Comparison of ENCODE assay signal across 10 cellular contexts in the genomic region with DNA sequence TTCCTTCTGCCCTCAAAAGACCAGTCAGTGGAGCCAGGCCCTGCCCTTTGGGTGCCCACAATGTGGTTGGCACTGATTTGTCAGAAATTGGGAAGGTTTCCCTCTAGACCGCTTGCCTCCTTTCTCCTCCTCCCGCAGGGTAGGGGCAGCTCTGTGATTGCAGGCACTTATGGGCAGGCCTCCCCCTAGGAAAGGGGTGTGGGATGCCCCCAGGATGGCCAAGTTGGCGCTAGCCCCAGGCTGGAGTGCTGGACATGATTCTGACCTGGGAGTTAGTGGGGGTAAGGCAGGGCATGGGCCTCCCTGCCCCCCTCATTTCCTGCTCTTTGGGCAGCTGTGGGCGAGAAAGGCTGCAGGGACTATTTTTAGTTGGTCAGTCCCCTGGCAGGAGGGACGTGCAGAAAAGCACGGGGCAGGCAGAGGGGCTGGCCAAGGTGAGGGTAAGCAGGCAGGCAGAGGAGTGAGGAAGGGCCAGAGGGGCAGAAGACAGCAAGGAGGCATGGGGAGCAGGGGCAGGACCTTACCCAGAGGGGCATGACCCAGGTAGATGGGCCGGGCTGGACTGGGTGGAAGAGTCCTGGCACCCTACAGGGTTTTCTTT. TPM values are rescaled to one million over a fixed set of nuclear protein-coding genes. Genes with fewer than 3 reads are reported as not detected.
DNase-seq lines count a peak whose midpoint lies in the region; ATAC-seq lines count a peak whose summit lies in the region.
"Had no signal": no experiment of that assay in that cellular context is flagged by ENCODE, and none has a peak within 500 bp of the region (broad histone marks: within the 10 kb centered on the region; RNA-seq: fewer than 3 reads in every experiment).

No MANE protein-coding gene starts in this region.

- H3K27me3 Mint-ChIP-seq in activated naive CD8-positive, alpha-beta T cell treated with anti-CD3 and anti-CD28 coated beads, Interleukin-2, amount 10 ng/mL, durations not matched to agents 7 days and 5 days: no peaks in the 10 kb centered on the region
- no peaks in the 10 kb centered on the region for H3K27me3 Mint-ChIP-seq in activated naive CD8-positive, alpha-beta T cell treated with anti-CD3 and anti-CD28 coated beads for 36 hours

- H3K27ac Mint-ChIP-seq in activated naive CD8-positive, alpha-beta T cell treated with anti-CD3 and anti-CD28 coated beads, Interleukin-2, amount 10 ng/mL, durations not matched to agents 7 days and 5 days: peak overlapping the region; percentile 15
- no peak overlapping the region for H3K27ac Mint-ChIP-seq in activated naive CD8-positive, alpha-beta T cell treated with anti-CD3 and anti-CD28 coated beads for 36 hours

- no peak for DNase-seq in activated naive CD8-positive, alpha-beta T cell treated with anti-CD3 and anti-CD28 coated beads, Interleukin-2, amount 10 ng/mL, durations not matched to agents 7 days and 5 days
- no peak for DNase-seq in activated naive CD8-positive, alpha-beta T cell treated with anti-CD3 and anti-CD28 coated beads for 36 hours
- DNase-seq in cerebellar cortex (ENCODE audit: low spot score): peak; percentile 57
- DNase-seq in aorta: peak in 1 of 2 donors; percentile 90
- no peak for DNase-seq in NCI-H2107 (lab: John Stamatoyannopoulos, UW)
- DNase-seq: activated effector memory CD4-positive, alpha-beta T cell treated with Interleukin-2 at 50 U/mL for 16 hours; SHP77 treated with DMSO at 0.1 percent for 48 hours had no signal

- POLR2A ChIA-PET in activated naive CD8-positive, alpha-beta T cell treated with anti-CD3 and anti-CD28 coated beads, Interleukin-2, amount 10 ng/mL, durations not matched to agents 7 days and 5 days (lab: Charles Lee): interaction anchor here (0.7 kb wide), 1 partner anchor 11 kb away, joined by 3 read pairs; no protein-coding TSS in a partner anchor

- no peaks in the 10 kb centered on the region for H3K9me3 Mint-ChIP-seq in activated naive CD8-positive, alpha-beta T cell treated with anti-CD3 and anti-CD28 coated beads, Interleukin-2, amount 10 ng/mL, durations not matched to agents 7 days and 5 days
- no peaks in the 10 kb centered on the region for H3K9me3 Mint-ChIP-seq in activated naive CD8-positive, alpha-beta T cell treated with anti-CD3 and anti-CD28 coated beads for 36 hours

- peaks cover 71 to 96% of the 10 kb centered on the region in 2 donors for H3K4me1 ChIP-seq in muscle layer of duodenum (ENCODE audit: control insufficient read depth in 1 of 2, insufficient read depth in 2 of 2, low read length in 2 of 2)
- H3K4me1 ChIP-seq in aorta (ENCODE audit: control insufficient read depth in 1 of 2, insufficient read depth in 2 of 2, low read length in 2 of 2): peaks cover 5 to 15% of the 10 kb centered on the region in 2 donors

- H3K4me3 Mint-ChIP-seq in activated naive CD8-positive, alpha-beta T cell treated with anti-CD3 and anti-CD28 coated beads, Interleukin-2, amount 10 ng/mL, durations not matched to agents 7 days and 5 days: no peak overlapping the region
- no peak overlapping the region for H3K4me3 Mint-ChIP-seq in activated naive CD8-positive, alpha-beta T cell treated with anti-CD3 and anti-CD28 coated beads for 36 hours

- no peaks in the 10 kb centered on the region for H3K27me3 ChIP-seq in muscle layer of duodenum (ENCODE audit: low read depth, low read length)
- no peaks in the 10 kb centered on the region for H3K27me3 ChIP-seq in aorta (ENCODE audit: control insufficient read depth in 1 of 2, insufficient read depth in 2 of 2, low read length in 1 of 2)

- 0 to 3% methylated on average over 6 to 7 of the region's 7 CpGs for WGBS in aorta, 2 donors

- intact Hi-C loops in aorta (cut with DNase I): no loop called here

- no peaks in the 10 kb centered on the region for H3K36me3 Mint-ChIP-seq in activated naive CD8-positive, alpha-beta T cell treated with anti-CD3 and anti-CD28 coated beads, Interleukin-2, amount 10 ng/mL, durations not matched to agents 7 days and 5 days
- H3K36me3 Mint-ChIP-seq in activated naive CD8-positive, alpha-beta T cell treated with anti-CD3 and anti-CD28 coated beads for 36 hours: peaks cover 1% of the 10 kb centered on the region

- H3K27ac ChIP-seq in muscle layer of duodenum (ENCODE audit: low read length) (peak overlapping the region; percentile 64), aorta (ENCODE audit: low read depth in 1 of 2, low read length in 2 of 2) (peak overlapping the region; percentile 53 to 90)

- ATAC-seq in activated naive CD8-positive, alpha-beta T cell treated with anti-CD3 and anti-CD28 coated beads, Interleukin-2, amount 10 ng/mL, durations not matched to agents 7 days and 5 days (ENCODE audit: low read depth): no peak
- ATAC-seq in aorta (ENCODE audit: low FRiP score) (peak; percentile 65), GM18861 (IDR thresholded peaks at IDR 0.05; ENCODE audit: unreplicated experiment) (no peak), HG02870 (IDR thresholded peaks at IDR 0.05; ENCODE audit: unreplicated experiment) (no peak)

- peaks cover 64% of the 10 kb centered on the region for H3K4me1 Mint-ChIP-seq in activated naive CD8-positive, alpha-beta T cell treated with anti-CD3 and anti-CD28 coated beads, Interleukin-2, amount 10 ng/mL, durations not matched to agents 7 days and 5 days
- peaks cover 67% of the 10 kb centered on the region for H3K4me1 Mint-ChIP-seq in activated naive CD8-positive, alpha-beta T cell treated with anti-CD3 and anti-CD28 coated beads for 36 hours

- H3K36me3 ChIP-seq in muscle layer of duodenum (ENCODE audit: control insufficient read depth in 1 of 2, insufficient read depth in 2 of 2, low read length in 2 of 2) (no peaks in the 10 kb centered on the region), aorta (ENCODE audit: control insufficient read depth in 1 of 2, insufficient read depth in 2 of 2, low read length in 1 of 2) (no peaks in the 10 kb centered on the region)

- H3K9me3 ChIP-seq in muscle layer of duodenum (ENCODE audit: control insufficient read depth in 1 of 2, low read length in 2 of 2) (no peaks in the 10 kb centered on the region), aorta (ENCODE audit: control insufficient read depth, low read length) (no peaks in the 10 kb centered on the region)

- H3K4me3 ChIP-seq in muscle layer of duodenum (ENCODE audit: low read depth in 1 of 2, low read length in 2 of 2): peak overlapping the region in 1 of 2 donors; percentile 10
- H3K4me3 ChIP-seq in aorta (ENCODE audit: low read length in 2 of 2): no peak overlapping the region

RNA-seq across cellular contexts. Expression of gene RARA, which starts 3.3 kb away (rescaled TPM):
- 10 to 100 TPM; 51.7 to 53.6 TPM for total RNA-seq in activated naive CD8-positive, alpha-beta T cell treated with anti-CD3 and anti-CD28 coated beads, Interleukin-2, amount 10 ng/mL, durations not matched to agents 7 days and 5 days
- total RNA-seq in activated naive CD8-positive, alpha-beta T cell treated with anti-CD3 and anti-CD28 coated beads for 36 hours: 10 to 100 TPM; 31.2 to 33.3 TPM
- total RNA-seq in aorta: 10 to 100 TPM; 52.7 to 88.3 TPM
- 10 to 100 TPM; 10.6 to 25.6 TPM for polyA plus RNA-seq in aorta

RNA-seq across cellular contexts. Expression of gene CDC6, which starts 24.6 kb away (rescaled TPM):
- 10 to 100 TPM; 67.9 to 75.2 TPM for total RNA-seq in activated naive CD8-positive, alpha-beta T cell treated with anti-CD3 and anti-CD28 coated beads, Interleukin-2, amount 10 ng/mL, durations not matched to agents 7 days and 5 days
- total RNA-seq in activated naive CD8-positive, alpha-beta T cell treated with anti-CD3 and anti-CD28 coated beads for 36 hours: 100 to 1,000 TPM; 144 to 149 TPM
- total RNA-seq in aorta: 1 to 10 TPM; 1.7 to 2.5 TPM
- 1 to 10 TPM in 1 of 2 donors, under 1 TPM in 1; 0.38 to 1.6 TPM for polyA plus RNA-seq in aorta

RNA-seq across cellular contexts. Expression of gene GJD3, which starts 52.3 kb away (rescaled TPM):
- under 1 TPM in 1 of 2 experiments, not detected in 1; 0.48 TPM for total RNA-seq in activated naive CD8-positive, alpha-beta T cell treated with anti-CD3 and anti-CD28 coated beads, Interleukin-2, amount 10 ng/mL, durations not matched to agents 7 days and 5 days
- total RNA-seq in activated naive CD8-positive, alpha-beta T cell treated with anti-CD3 and anti-CD28 coated beads for 36 hours: not detected
- total RNA-seq in aorta: 1 to 10 TPM; 1.8 to 2.2 TPM
- polyA plus RNA-seq in aorta: not detected

Comparison
In these comparisons a context has a peak if more than half of its experiments do, and no peak if none do; other contexts are left out.
1. RNA of gene CDC6, which starts 24.6 kb away (total RNA-seq): 144 to 149 TPM in activated naive CD8-positive, alpha-beta T cell treated with anti-CD3 and anti-CD28 coated beads for 36 hours and 67.9 to 75.2 TPM in activated naive CD8-positive, alpha-beta T cell treated with anti-CD3 and anti-CD28 coated beads, Interleukin-2, amount 10 ng/mL, durations not matched to agents 7 days and 5 days; 1.7 to 2.5 TPM in aorta; every median in the first group is over 10 times any median in the second.